ENCODE assay signal across 38 cellular contexts in genomic region chr14:101426466-101426865, GRCh38.
"Had no signal": no experiment of that assay in that cellular context is flagged by ENCODE, and none has a peak within 500 bp of the region (broad histone marks: within the 10 kb centered on the region; RNA-seq: fewer than 3 reads in every experiment).

No MANE protein-coding gene starts in this region.

- H3K36me3 ChIP-seq: cardiac muscle cell had no signal

- H3K4me3 ChIP-seq: cardiac muscle cell had no signal

- H3K27me3 ChIP-seq: cardiac muscle cell had no signal

- H3K27ac ChIP-seq: cardiac muscle cell, VCaP had no signal

- H3K36me3 Mint-ChIP-seq: activated CD8-positive, alpha-beta memory T cell treated with anti-CD3 and anti-CD28 coated beads, Interleukin-2, amount 10 ng/mL, durations not matched to agents 7 days and 5 days; activated naive CD4-positive, alpha-beta T cell treated with anti-CD3 and anti-CD28 coated beads, Interleukin-2, amount 10 ng/mL, durations not matched to agents 7 days and 5 days; activated naive CD4-positive, alpha-beta T cell treated with anti-CD3 and anti-CD28 coated beads, Interleukin-2, amount 50 U/mL, for 24 hours; activated naive CD8-positive, alpha-beta T cell; activated naive CD8-positive, alpha-beta T cell treated with anti-CD3 and anti-CD28 coated beads, Interleukin-2, amount 10 ng/mL, durations not matched to agents 7 days and 5 days; brain had no signal

- ATAC-seq: activated CD4-positive, alpha-beta T cell treated with anti-CD3 and anti-CD28 coated beads for 36 hours; activated CD4-positive, CD25-positive, alpha-beta regulatory T cell treated with anti-CD3 and anti-CD28 coated beads, Interleukin-2, amount 50 U/mL, for 24 hours; activated CD8-positive, alpha-beta memory T cell treated with anti-CD3 and anti-CD28 coated beads, Interleukin-2, amount 10 ng/mL, durations not matched to agents 7 days and 5 days; activated CD8-positive, alpha-beta T cell treated with anti-CD3 and anti-CD28 coated beads, Interleukin-2, amount 10 ng/mL, durations not matched to agents 7 days and 5 days; activated naive CD8-positive, alpha-beta T cell treated with anti-CD3 and anti-CD28 coated beads, Interleukin-2, amount 50 U/mL, for 24 hours had no signal

- H3K9me3 Mint-ChIP-seq: activated CD4-positive, alpha-beta memory T cell treated with anti-CD3 and anti-CD28 coated beads, Interleukin-2, amount 10 ng/mL, durations not matched to agents 7 days and 5 days; activated T-helper 2 cell treated with anti-CD3 and anti-CD28 coated beads, Interferon-gamma antibody, Interleukin-2, Interleukin-4, amounts not matched to agents 10 μg/mL and 5 μg/mL and 100 μg/mL, durations not matched to agents 14 hours and 24 hours and 36 hours; central memory CD8-positive, alpha-beta T cell; T-helper 2 cell treated with Interferon-gamma antibody and Interleukin-4, amounts not matched to agents 5 μg/mL and 100 μg/mL, for 36 hours had no signal

- DNase-seq: activated CD4-positive, alpha-beta memory T cell treated with anti-CD3 and anti-CD28 coated beads, Interleukin-2, amount 10 ng/mL, durations not matched to agents 7 days and 5 days; activated CD4-positive, alpha-beta T cell treated with anti-CD3 and anti-CD28 coated beads for 1 hour; activated CD4-positive, alpha-beta T cell treated with anti-CD3 and anti-CD28 coated beads for 36 hours; activated CD4-positive, alpha-beta T cell treated with anti-CD3 and anti-CD28 coated beads for 48 hours; activated CD4-positive, alpha-beta T cell treated with anti-CD3 and anti-CD28 coated beads, Interleukin-2, amount 10 ng/mL, durations not matched to agents 7 days and 5 days; activated CD4-positive, alpha-beta T cell treated with anti-CD3 and anti-CD28 coated beads, Interleukin-2, amount 50 U/mL, for 48 hours; activated CD4-positive, CD25-positive, alpha-beta regulatory T cell; activated CD8-positive, alpha-beta memory T cell treated with anti-CD3 and anti-CD28 coated beads for 24 hours; activated CD8-positive, alpha-beta memory T cell treated with anti-CD3 and anti-CD28 coated beads, Interleukin-2, amount 10 ng/mL, durations not matched to agents 7 days and 5 days; activated CD8-positive, alpha-beta memory T cell treated with anti-CD3 and anti-CD28 coated beads, Interleukin-2, amount 50 U/mL, for 48 hours; activated CD8-positive, alpha-beta T cell treated with anti-CD3 and anti-CD28 coated beads, Interleukin-2, amount 10 ng/mL, durations not matched to agents 7 days and 5 days; activated effector memory CD4-positive, alpha-beta T cell treated with Interleukin-2 at 50 U/mL for 16 hours; activated gamma-delta T cell; activated naive CD4-positive, alpha-beta T cell treated with anti-CD3 and anti-CD28 coated beads, Interleukin-2, amount 10 ng/mL, durations not matched to agents 7 days and 5 days; activated naive CD4-positive, alpha-beta T cell treated with Interleukin-2 at 50 U/mL for 16 hours; activated naive CD8-positive, alpha-beta T cell treated with anti-CD3 and anti-CD28 coated beads, Interleukin-2, amount 10 ng/mL, durations not matched to agents 7 days and 5 days; activated naive CD8-positive, alpha-beta T cell treated with anti-CD3 and anti-CD28 coated beads, Interleukin-2, amount 50 U/mL, for 24 hours; activated T-cell treated with anti-CD3 and anti-CD28 coated beads, Interleukin-2, amount 50 U/mL, for 24 hours; activated T-cell treated with anti-CD3 and anti-CD28 coated beads, Interleukin-2, amount 50 U/mL, for 48 hours; amniotic stem cell; aorta; caudate nucleus; cerebellar nuclear complex; T-helper 1 cell; T-helper 2 cell; T-helper 9 cell had no signal

- H3K27ac Mint-ChIP-seq: activated CD4-positive, alpha-beta memory T cell treated with anti-CD3 and anti-CD28 coated beads, Interleukin-2, amount 10 ng/mL, durations not matched to agents 7 days and 5 days; activated CD4-positive, alpha-beta T cell treated with anti-CD3 and anti-CD28 coated beads for 36 hours; activated CD4-positive, alpha-beta T cell treated with anti-CD3 and anti-CD28 coated beads, Interleukin-2, amount 10 ng/mL, durations not matched to agents 7 days and 5 days; activated CD8-positive, alpha-beta memory T cell treated with anti-CD3 and anti-CD28 coated beads, Interleukin-2, amount 10 ng/mL, durations not matched to agents 7 days and 5 days; activated CD8-positive, alpha-beta T cell treated with anti-CD3 and anti-CD28 coated beads, Interleukin-2, amount 10 ng/mL, durations not matched to agents 7 days and 5 days; activated naive CD4-positive, alpha-beta T cell treated with anti-CD3 and anti-CD28 coated beads, Interleukin-2, amount 10 ng/mL, durations not matched to agents 7 days and 5 days; activated naive CD4-positive, alpha-beta T cell treated with anti-CD3 and anti-CD28 coated beads, Interleukin-2, amount 50 U/mL, for 24 hours; activated naive CD8-positive, alpha-beta T cell; activated naive CD8-positive, alpha-beta T cell treated with anti-CD3 and anti-CD28 coated beads, Interleukin-2, amount 10 ng/mL, durations not matched to agents 7 days and 5 days; activated naive CD8-positive, alpha-beta T cell treated with anti-CD3 and anti-CD28 coated beads, Interleukin-2, amount 50 U/mL, for 24 hours; activated T-cell treated with anti-CD3 and anti-CD28 coated beads, Interleukin-2, amount 50 U/mL, for 24 hours; activated T-helper 2 cell treated with anti-CD3 and anti-CD28 coated beads, Interferon-gamma antibody, Interleukin-2, Interleukin-4, amounts not matched to agents 10 μg/mL and 5 μg/mL and 100 μg/mL, durations not matched to agents 14 hours and 24 hours and 36 hours; brain; T-helper 1 cell treated with Interleukin-12 subunit alpha and Interleukin-12 subunit beta and Interleukin-4 antibody, amounts not matched to agents 30 μg/mL and 1 μg/mL, for 36 hours; T-helper 2 cell treated with Interferon-gamma antibody and Interleukin-4, amounts not matched to agents 5 μg/mL and 100 μg/mL, for 36 hours had no signal

- H3K4me1 Mint-ChIP-seq: activated CD4-positive, alpha-beta memory T cell treated with anti-CD3 and anti-CD28 coated beads, Interleukin-2, amount 10 ng/mL, durations not matched to agents 7 days and 5 days; activated CD4-positive, alpha-beta T cell treated with anti-CD3 and anti-CD28 coated beads for 36 hours; activated CD4-positive, alpha-beta T cell treated with anti-CD3 and anti-CD28 coated beads, Interleukin-2, amount 10 ng/mL, durations not matched to agents 7 days and 5 days; activated CD8-positive, alpha-beta memory T cell treated with anti-CD3 and anti-CD28 coated beads, Interleukin-2, amount 10 ng/mL, durations not matched to agents 7 days and 5 days; activated naive CD4-positive, alpha-beta T cell treated with anti-CD3 and anti-CD28 coated beads, Interleukin-2, amount 10 ng/mL, durations not matched to agents 7 days and 5 days; activated naive CD4-positive, alpha-beta T cell treated with anti-CD3 and anti-CD28 coated beads, Interleukin-2, amount 50 U/mL, for 24 hours; activated naive CD8-positive, alpha-beta T cell treated with anti-CD3 and anti-CD28 coated beads, Interleukin-2, amount 10 ng/mL, durations not matched to agents 7 days and 5 days; activated naive CD8-positive, alpha-beta T cell treated with anti-CD3 and anti-CD28 coated beads, Interleukin-2, amount 50 U/mL, for 24 hours; brain; central memory CD8-positive, alpha-beta T cell had no signal

- FAIRE-seq: bronchial epithelial cell, TTC549 had no signal

- H3K4me3 Mint-ChIP-seq: activated CD4-positive, alpha-beta memory T cell treated with anti-CD3 and anti-CD28 coated beads, Interleukin-2, amount 10 ng/mL, durations not matched to agents 7 days and 5 days; activated CD4-positive, alpha-beta T cell treated with anti-CD3 and anti-CD28 coated beads for 36 hours; activated CD4-positive, alpha-beta T cell treated with anti-CD3 and anti-CD28 coated beads, Interleukin-2, amount 10 ng/mL, durations not matched to agents 7 days and 5 days; activated CD8-positive, alpha-beta memory T cell treated with anti-CD3 and anti-CD28 coated beads, Interleukin-2, amount 10 ng/mL, durations not matched to agents 7 days and 5 days; activated CD8-positive, alpha-beta T cell treated with anti-CD3 and anti-CD28 coated beads, Interleukin-2, amount 10 ng/mL, durations not matched to agents 7 days and 5 days; activated naive CD4-positive, alpha-beta T cell treated with anti-CD3 and anti-CD28 coated beads, Interleukin-2, amount 10 ng/mL, durations not matched to agents 7 days and 5 days; activated naive CD4-positive, alpha-beta T cell treated with anti-CD3 and anti-CD28 coated beads, Interleukin-2, amount 50 U/mL, for 24 hours; activated naive CD8-positive, alpha-beta T cell; activated naive CD8-positive, alpha-beta T cell treated with anti-CD3 and anti-CD28 coated beads, Interleukin-2, amount 10 ng/mL, durations not matched to agents 7 days and 5 days; activated naive CD8-positive, alpha-beta T cell treated with anti-CD3 and anti-CD28 coated beads, Interleukin-2, amount 50 U/mL, for 24 hours; activated T-cell treated with anti-CD3 and anti-CD28 coated beads, Interleukin-2, amount 50 U/mL, for 24 hours; brain; central memory CD8-positive, alpha-beta T cell; T-helper 1 cell treated with Interleukin-12 subunit alpha and Interleukin-12 subunit beta and Interleukin-4 antibody, amounts not matched to agents 30 μg/mL and 1 μg/mL, for 36 hours; T-helper 2 cell treated with Interferon-gamma antibody and Interleukin-4, amounts not matched to agents 5 μg/mL and 100 μg/mL, for 36 hours had no signal
